Comparison of ENCODE assay signal across 9 cellular contexts in the genomic region with DNA sequence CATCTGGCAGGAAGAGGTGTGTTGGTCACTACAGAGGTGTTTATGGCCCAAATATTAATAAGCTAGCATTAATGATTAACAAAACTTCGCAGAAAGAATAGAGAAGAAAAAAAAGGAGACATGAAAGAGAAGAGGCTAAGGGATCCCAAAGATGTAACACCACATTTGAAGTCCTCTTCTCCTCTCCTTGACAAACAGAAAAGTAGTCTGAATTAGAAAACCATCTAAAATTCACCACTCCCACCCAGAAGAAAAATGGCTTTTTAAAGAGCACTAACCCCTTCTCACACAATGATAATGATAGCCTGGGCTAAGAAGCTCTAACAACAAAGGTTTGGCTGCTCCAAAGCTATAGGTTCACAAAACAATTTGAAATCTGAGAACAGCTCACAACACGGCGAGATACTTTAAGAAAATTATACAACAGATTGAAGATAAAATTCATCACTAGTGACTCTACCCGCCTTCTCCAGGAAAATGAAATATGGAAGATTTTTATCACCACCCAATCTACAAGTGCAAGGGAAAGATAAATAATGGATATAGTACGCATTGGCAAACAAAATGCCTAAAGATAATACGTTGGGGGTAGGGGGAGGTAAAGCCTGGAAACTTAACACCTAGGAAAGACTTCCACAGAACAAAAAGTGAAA. TPM values are rescaled to one million over a fixed set of nuclear protein-coding genes. Genes with fewer than 3 reads are reported as not detected.
A peak's percentile ranks its signal among the peaks of the same experiment; 100 is the strongest.
DNase-seq lines count a peak whose midpoint lies in the region; ATAC-seq and TF ChIP-seq lines count a peak whose summit lies in the region.
"Had no signal": no experiment of that assay in that cellular context is flagged by ENCODE, and none has a peak within 500 bp of the region (broad histone marks: within the 10 kb centered on the region; RNA-seq: fewer than 3 reads in every experiment).

No MANE protein-coding gene starts in this region.

- DNase-seq in activated CD4-positive, alpha-beta T cell treated with anti-CD3 and anti-CD28 coated beads for 36 hours: no peak
- DNase-seq in activated CD4-positive, alpha-beta T cell treated with anti-CD3 and anti-CD28 coated beads, Interleukin-2, amount 50 U/mL, for 1 hour: no peak
- DNase-seq in OCI-LY7 (ENCODE audit: low spot score): no peak
- no peak for DNase-seq in fibroblast of pulmonary artery (ENCODE audit: low read depth)
- DNase-seq in NCI-H2029 treated with DMSO at 0.1 percent for 48 hours (lab: John Stamatoyannopoulos, UW): no peak
- DNase-seq in sciatic nerve (ENCODE audit: low spot score): no peak
- DNase-seq: stimulated activated CD4-positive, alpha-beta T cell treated with anti-CD3 and anti-CD28 coated beads, Interleukin-2, amount 100 ng/mL, for 48 hours had no signal

- peak overlapping the region; percentile 85 for H3K4me2 ChIP-seq in OCI-LY7 (ENCODE audit: low read length)
- peak overlapping the region; percentile 79 for H3K4me2 ChIP-seq in skeletal muscle satellite cell (ENCODE audit: low read length)

- no peak overlapping the region for H2AFZ ChIP-seq in OCI-LY7 (ENCODE audit: low read length)

- H3K27ac Mint-ChIP-seq in activated CD4-positive, alpha-beta T cell treated with anti-CD3 and anti-CD28 coated beads for 36 hours: peak overlapping the region; percentile 64

- H3K9ac ChIP-seq in skeletal muscle satellite cell (ENCODE audit: low read depth, low read length): no peak overlapping the region

- no peaks in the 10 kb centered on the region for H3K27me3 Mint-ChIP-seq in activated CD4-positive, alpha-beta T cell treated with anti-CD3 and anti-CD28 coated beads for 36 hours

- no peaks in the 10 kb centered on the region for H3K9me3 Mint-ChIP-seq in activated CD4-positive, alpha-beta T cell treated with anti-CD3 and anti-CD28 coated beads for 36 hours (ENCODE audit: low read depth)

- H4K20me1 ChIP-seq in OCI-LY7 (ENCODE audit: insufficient read depth, low read length): peaks cover 54% of the 10 kb centered on the region

- H3K36me3 Mint-ChIP-seq in activated CD4-positive, alpha-beta T cell treated with anti-CD3 and anti-CD28 coated beads for 36 hours (ENCODE audit: low read depth): no peaks in the 10 kb centered on the region

- CTCF ChIA-PET in activated CD4-positive, alpha-beta T cell treated with anti-CD3 and anti-CD28 coated beads for 36 hours (lab: Charles Lee): interaction anchor here (0.6 kb wide), 1 partner anchor 11 kb away, joined by 4 read pairs; no protein-coding TSS in a partner anchor
- CTCF ChIA-PET in OCI-LY7 (lab: Charles Lee; ENCODE audit: unreplicated experiment): interaction anchor here (0.5 kb wide), 1 partner anchor 147 kb away, joined by 3 read pairs; no protein-coding TSS in a partner anchor

- no peaks in the 10 kb centered on the region; the same call in 1 of the 2 replicates for H3K9me3 ChIP-seq in OCI-LY7 (ENCODE audit: low read length)
- no peaks in the 10 kb centered on the region for H3K9me3 ChIP-seq in skeletal muscle satellite cell (replicated peaks; ENCODE audit: low read length)

- H3K36me3 ChIP-seq in OCI-LY7 (ENCODE audit: insufficient read depth, low read length): peaks cover 77% of the 10 kb centered on the region
- peaks cover 38% of the 10 kb centered on the region for H3K36me3 ChIP-seq in skeletal muscle satellite cell (ENCODE audit: insufficient read depth, low read length)

- no peak for ATAC-seq in activated CD4-positive, alpha-beta T cell treated with anti-CD3 and anti-CD28 coated beads for 36 hours
- no peak for ATAC-seq in sciatic nerve
- ATAC-seq in HG02852 (IDR thresholded peaks at IDR 0.05; ENCODE audit: unreplicated experiment): no peak

- POLR2A ChIA-PET in activated CD4-positive, alpha-beta T cell treated with anti-CD3 and anti-CD28 coated beads for 36 hours (lab: Charles Lee): no interaction called here
- POLR2A ChIA-PET in OCI-LY7 (lab: Charles Lee): interaction anchor here (0.5 to 7.0 kb wide), 7 partner anchors 9 to 1983 kb away, joined by 3 to 68 read pairs (median 3); no protein-coding TSS in a partner anchor

- no TSS peak for BruUV-seq in OCI-LY7 (replicated peaks; lab: Mats Ljungman, UMichigan)

- peak overlapping the region; percentile 47 for H3K4me3 Mint-ChIP-seq in activated CD4-positive, alpha-beta T cell treated with anti-CD3 and anti-CD28 coated beads for 36 hours

- H3K79me2 ChIP-seq in OCI-LY7 (ENCODE audit: insufficient read depth, low read depth, low read length): peaks cover 100% of the 10 kb centered on the region

- peaks cover 98% of the 10 kb centered on the region for H3K4me1 ChIP-seq in OCI-LY7 (ENCODE audit: insufficient read depth, low read length, poor library complexity, severe bottlenecking)
- H3K4me1 ChIP-seq in skeletal muscle satellite cell (ENCODE audit: control insufficient read depth, insufficient read depth, low read length): peaks cover 84% of the 10 kb centered on the region

- TF ChIP-seq CTCF in OCI-LY7 (conservative IDR thresholded peaks at IDR 0.05; ENCODE audit: low read length) (no peak), fibroblast of pulmonary artery (IDR thresholded peaks at IDR 0.05; ENCODE audit: low read length, missing control alignments) (no peak)

- H3K4me3 ChIP-seq in OCI-LY7 (ENCODE audit: low read depth, low read length, poor library complexity, severe bottlenecking) (no peak overlapping the region), fibroblast of pulmonary artery (replicated peaks; ENCODE audit: low read depth, low read length) (peak overlapping the region; percentile 6), skeletal muscle satellite cell (ENCODE audit: low read length) (peak overlapping the region; percentile 11)

- H3K27me3 ChIP-seq in skeletal muscle satellite cell (ENCODE audit: control insufficient read depth, insufficient read depth, low read length): no peaks in the 10 kb centered on the region

- intact Hi-C loops in activated CD4-positive, alpha-beta T cell treated with anti-CD3 and anti-CD28 coated beads for 36 hours (cut with DNase I, micrococcal nuclease): loop anchor here in 1 of 2 experiments (10.0 kb wide), 1 partner anchor 576 kb away; no protein-coding TSS in a partner anchor
- intact Hi-C loops in OCI-LY7 (cut with micrococcal nuclease; ENCODE audit: unreplicated experiment) (no loop called here), sciatic nerve (cut with DNase I) (no loop called here)

- H3K4me1 Mint-ChIP-seq in activated CD4-positive, alpha-beta T cell treated with anti-CD3 and anti-CD28 coated beads for 36 hours: peaks cover 81% of the 10 kb centered on the region

- H3K27ac ChIP-seq in OCI-LY7 (ENCODE audit: low read depth, low read length, poor library complexity, severe bottlenecking): peak overlapping the region; percentile 66

- no peaks in the 10 kb centered on the region for H3K9me2 ChIP-seq in OCI-LY7 (ENCODE audit: insufficient read depth, low read length)

RNA-seq across cellular contexts. Expression of gene ITGB1, which starts 7.4 kb away (rescaled TPM):
- 10 to 100 TPM; 57.6 to 68.9 TPM for total RNA-seq in activated CD4-positive, alpha-beta T cell treated with anti-CD3 and anti-CD28 coated beads for 36 hours
- total RNA-seq in OCI-LY7 (2014; rRNA removed; shearing (Covaris generic)): 165 and 179 TPM in 2 replicates
- 167 and 199 TPM in 2 replicates for total RNA-seq in OCI-LY7 (2022)
- total RNA-seq in skeletal muscle satellite cell (2012; rRNA removed): 1,153 and 1,263 TPM in 2 replicates
- total RNA-seq in sciatic nerve: 373 TPM
